23 cellular contexts compared by ENCODE assay signal in genomic region chr2:170261566-170261965, GRCh38.
"Had no signal": no experiment of that assay in that cellular context is flagged by ENCODE, and none has a peak within 500 bp of the region (broad histone marks: within the 10 kb centered on the region; RNA-seq: fewer than 3 reads in every experiment).

No MANE protein-coding gene starts in this region.

- DNase-seq: effector CD8-positive, alpha-beta T cell; effector memory CD8-positive, alpha-beta T cell; erythroblast; esophagus squamous epithelium; foreskin melanocyte; gastrocnemius medialis; glutamatergic neuron; head of caudate nucleus; heart right ventricle; hippocampal formation; left cardiac atrium; left lung; left ventricle myocardium superior; lower lobe of right lung; mesenchymal stem cell; mucosa of descending colon had no signal

- H3K27me3 Mint-ChIP-seq: dendritic cell treated with granulocyte-macrophage colony-stimulating factor and Interleukin-4, amounts not matched to agents 40 ng/mL and 50 ng/mL, for 4 days had no signal

- H3K4me1 ChIP-seq: esophagus squamous epithelium, gastrocnemius medialis, heart right ventricle, left lung, lower lobe of right lung had no signal

- H3K27me3 ChIP-seq: esophagus squamous epithelium, gastrocnemius medialis, heart right ventricle, left lung had no signal

- H3K27ac Mint-ChIP-seq: dendritic cell treated with granulocyte-macrophage colony-stimulating factor and Interleukin-4, amounts not matched to agents 40 ng/mL and 50 ng/mL, for 4 days; effector memory CD8-positive, alpha-beta T cell; mesothelial cell of epicardium had no signal

- FAIRE-seq: colon, islet of Langerhans had no signal

- ATAC-seq: effector memory CD8-positive, alpha-beta T cell; esophagus mucosa; gastrocnemius medialis; heart right ventricle; left cardiac atrium; left lung; left ventricle myocardium superior; lower lobe of right lung; mucosa of descending colon had no signal

- H3K4me3 ChIP-seq: coronary artery, esophagus squamous epithelium, gastrocnemius medialis, heart right ventricle, left lung, lower lobe of right lung, mucosa of descending colon had no signal

- H3K4me3 Mint-ChIP-seq: dendritic cell treated with granulocyte-macrophage colony-stimulating factor and Interleukin-4, amounts not matched to agents 40 ng/mL and 50 ng/mL, for 4 days; effector memory CD8-positive, alpha-beta T cell; mesothelial cell of epicardium had no signal

- H3K4me1 Mint-ChIP-seq: mesothelial cell of epicardium had no signal

- H3K36me3 ChIP-seq: esophagus squamous epithelium, gastrocnemius medialis, heart right ventricle, left lung, lower lobe of right lung had no signal

- H3K27ac ChIP-seq: coronary artery, epithelial cell of prostate, esophagus squamous epithelium, gastrocnemius medialis, heart right ventricle, left lung, lower lobe of right lung had no signal
